ENCODE assay signal across 20 cellular contexts in the genomic region with DNA sequence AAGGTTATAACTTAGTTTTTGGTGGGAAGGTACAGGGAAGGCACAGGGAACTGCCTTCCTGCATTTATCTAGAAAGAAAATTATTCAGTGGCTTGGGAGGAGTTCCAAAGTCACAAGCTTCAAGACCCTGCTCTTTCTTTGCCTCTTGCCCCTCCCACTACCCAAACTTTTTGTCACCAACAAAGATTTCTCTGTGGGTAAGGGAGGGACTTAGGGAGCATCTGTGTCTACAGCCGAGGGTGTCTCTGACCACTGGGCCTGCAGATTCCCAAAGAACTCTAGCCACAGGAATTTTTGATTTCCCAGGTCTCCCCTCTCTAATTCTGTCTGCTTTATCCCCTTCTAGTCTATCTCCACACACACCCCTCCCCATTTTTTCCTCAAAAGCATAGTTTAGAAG. TPM values are rescaled to one million over a fixed set of nuclear protein-coding genes. Genes with fewer than 3 reads are reported as not detected.
DNase-seq lines count a peak whose midpoint lies in the region; ATAC-seq, FAIRE-seq and TF ChIP-seq lines count a peak whose summit lies in the region.
"Had no signal": no experiment of that assay in that cellular context is flagged by ENCODE, and none has a peak within 500 bp of the region (broad histone marks: within the 10 kb centered on the region; RNA-seq: fewer than 3 reads in every experiment).

No MANE protein-coding gene starts in this region.

- no peak for TF ChIP-seq EP300 in K562 (IDR thresholded peaks at IDR 0.05; ENCODE audit: low read length)

- peaks cover 0 to 7% of the 10 kb centered on the region in 2 experiments; a peak in 2 of 5 replicates for H3K4me1 ChIP-seq in K562 (replicated peaks in 1 of 2; ENCODE audit: control insufficient read depth in 2 of 2, insufficient read depth in 2 of 2, low read length in 2 of 2)
- H3K4me1 ChIP-seq in parathyroid adenoma = no peaks in the 10 kb centered on the region
- H3K4me1 ChIP-seq: A549 had no signal

- POLR2A ChIA-PET in activated CD4-positive, alpha-beta T cell treated with anti-CD3 and anti-CD28 coated beads, Interleukin-2, amount 10 ng/mL, durations not matched to agents 7 days and 5 days (lab: Charles Lee) = no interaction called here
- POLR2A ChIA-PET in K562 (lab: Yijun Ruan, JAX) = no interaction called here

- H2AFZ ChIP-seq in K562 (ENCODE audit: low read depth, low read length) (0 out of 2 replicates have a peak overlapping the region, but pooled peaks have one; percentile 51), parathyroid adenoma (no peak overlapping the region)

- no peak overlapping the region for H3K4me3 Mint-ChIP-seq in activated CD4-positive, alpha-beta T cell treated with anti-CD3 and anti-CD28 coated beads, Interleukin-2, amount 10 ng/mL, durations not matched to agents 7 days and 5 days
- no peak overlapping the region for H3K4me3 Mint-ChIP-seq in HFFc6
- H3K4me3 Mint-ChIP-seq: activated naive CD8-positive, alpha-beta T cell had no signal

- peaks cover 54% of the 10 kb centered on the region for H3K4me1 Mint-ChIP-seq in activated CD4-positive, alpha-beta T cell treated with anti-CD3 and anti-CD28 coated beads, Interleukin-2, amount 10 ng/mL, durations not matched to agents 7 days and 5 days
- H3K4me1 Mint-ChIP-seq in HFFc6 (ENCODE audit: low read depth) = peaks cover 42% of the 10 kb centered on the region

- H3K27ac ChIP-seq in K562 (ENCODE audit: extremely low read depth, low read depth, low read length) = no peak overlapping the region
- peak overlapping the region; percentile 47 for H3K27ac ChIP-seq in parathyroid adenoma
- H3K27ac ChIP-seq: A549, epithelial cell of prostate had no signal

- TF ChIP-seq CTCF in HFFc6 (IDR thresholded peaks at IDR 0.05) (no peak), K562 (IDR thresholded peaks at IDR 0.05 in 2 of 3, conservative IDR thresholded peaks at IDR 0.05 in 1 of 3; ENCODE audit: insufficient read depth in 2 of 3, low read depth in 1 of 3, low read length in 3 of 3) (no peak), parathyroid adenoma (IDR thresholded peaks at IDR 0.05) (no peak)

- intact Hi-C loops in K562 (cut with micrococcal nuclease) = no loop called here

- no peak overlapping the region for H3K4me3 ChIP-seq in K562
- H3K4me3 ChIP-seq in parathyroid adenoma (ENCODE audit: low read depth, low read length) = no peak overlapping the region
- H3K4me3 ChIP-seq: A549 had no signal

- no peaks in the 10 kb centered on the region for H3K27me3 Mint-ChIP-seq in activated CD4-positive, alpha-beta T cell treated with anti-CD3 and anti-CD28 coated beads, Interleukin-2, amount 10 ng/mL, durations not matched to agents 7 days and 5 days
- no peaks in the 10 kb centered on the region; the same call in 1 of the 2 replicates for H3K27me3 Mint-ChIP-seq in HFFc6 (ENCODE audit: insufficient read depth)
- H3K27me3 Mint-ChIP-seq: activated naive CD8-positive, alpha-beta T cell had no signal

- H3K27ac Mint-ChIP-seq in activated CD4-positive, alpha-beta T cell treated with anti-CD3 and anti-CD28 coated beads, Interleukin-2, amount 10 ng/mL, durations not matched to agents 7 days and 5 days = peak overlapping the region; percentile 92
- H3K27ac Mint-ChIP-seq in HFFc6 = peak overlapping the region; percentile 88

- no peaks in the 10 kb centered on the region for H3K9me1 ChIP-seq in K562 (ENCODE audit: control insufficient read depth, insufficient read depth, low read length)

- no peak for TF ChIP-seq RAD21 in K562 (CRISPR knock-in tag; conservative IDR thresholded peaks at IDR 0.05 in 1 of 2, IDR thresholded peaks at IDR 0.05 in 1 of 2)

- no TSS peak for BruUV-seq in K562 (replicated peaks; lab: Mats Ljungman, UMichigan)

- peak overlapping the region in 1 of 2 experiments; percentile 53; a peak in 1 of 4 replicates for H3K9ac ChIP-seq in K562 (ENCODE audit: insufficient read depth in 1 of 2, low read depth in 2 of 2, low read length in 2 of 2)
- H3K9ac ChIP-seq in parathyroid adenoma = no peak overlapping the region

- H3K79me2 ChIP-seq in K562 (ENCODE audit: control insufficient read depth, insufficient read depth, low read length) (no peaks in the 10 kb centered on the region), parathyroid adenoma (no peaks in the 10 kb centered on the region)

- H3K36me3 Mint-ChIP-seq in activated CD4-positive, alpha-beta T cell treated with anti-CD3 and anti-CD28 coated beads, Interleukin-2, amount 10 ng/mL, durations not matched to agents 7 days and 5 days (ENCODE audit: low read depth) = no peaks in the 10 kb centered on the region
- H3K36me3 Mint-ChIP-seq in HFFc6 (ENCODE audit: low read depth) = no peaks in the 10 kb centered on the region
- H3K36me3 Mint-ChIP-seq: activated naive CD8-positive, alpha-beta T cell had no signal

- H3K4me2 ChIP-seq in K562 (ENCODE audit: insufficient read depth, low read length) (no peak overlapping the region), parathyroid adenoma (ENCODE audit: low read length) (no peak overlapping the region)
- H3K4me2 ChIP-seq: A549 had no signal

- CTCF ChIA-PET in activated CD4-positive, alpha-beta T cell treated with anti-CD3 and anti-CD28 coated beads, Interleukin-2, amount 10 ng/mL, durations not matched to agents 7 days and 5 days (lab: Charles Lee) = interaction anchor here (0.6 to 1.5 kb wide), 3 partner anchors 14 to 38 kb away, joined by 3 to 4 read pairs (median 4); no protein-coding TSS in a partner anchor
- CTCF ChIA-PET in K562 (lab: Yijun Ruan, JAX; ENCODE audit: low intra/inter-chr PET ratio) = no interaction called here

- ATAC-seq in K562 (no peak), GM19351 (IDR thresholded peaks at IDR 0.05; ENCODE audit: unreplicated experiment) (no peak)
- ATAC-seq: A549 had no signal

- H3K27me3 ChIP-seq in K562 (ENCODE audit: control insufficient read depth in 2 of 2, insufficient read depth in 2 of 2, low read length in 2 of 2) (no peaks in the 10 kb centered on the region), parathyroid adenoma (ENCODE audit: control insufficient read depth, insufficient read depth, low read length) (no peaks in the 10 kb centered on the region)

- WGBS in K562 (ENCODE audit: insufficient coverage, low coverage, missing lambda C conversion rate) = 29% methylated on average over 1 of the region's 1 CpG

- DNase-seq in activated CD4-positive, alpha-beta T cell treated with anti-CD3 and anti-CD28 coated beads, Interleukin-2, amount 10 ng/mL, durations not matched to agents 7 days and 5 days = no peak
- no peak for DNase-seq in activated CD4-positive, alpha-beta T cell treated with anti-CD3 and anti-CD28 coated beads, Interleukin-2, amount 50 U/mL, for 1 hour
- DNase-seq in HFFc6 (no peak), K562 (ENCODE audit: extremely low read depth in 1 of 4, low spot score in 3 of 4) (no peak), SW480 (ENCODE audit: low spot score) (no peak)
- no peak for DNase-seq in stimulated activated CD4-positive, alpha-beta T cell treated with anti-CD3 and anti-CD28 coated beads, Interleukin-2, amount 100 ng/mL, for 48 hours
- DNase-seq: activated CD4-positive, alpha-beta T cell treated with anti-CD3 and anti-CD28 coated beads, Interleukin-2, amount 50 U/mL, for 4 hours; Caco-2; GF-D8; head of caudate nucleus; kidney glomerular epithelial cell; MV-4-11; NCI-H748 treated with DMSO at 0.1 percent for 48 hours; T-helper 9 cell had no signal

- in situ Hi-C loops in K562 (cut with MboI) = no loop called here

- H3K9me3 Mint-ChIP-seq in activated CD4-positive, alpha-beta T cell treated with anti-CD3 and anti-CD28 coated beads, Interleukin-2, amount 10 ng/mL, durations not matched to agents 7 days and 5 days = no peaks in the 10 kb centered on the region
- no peaks in the 10 kb centered on the region for H3K9me3 Mint-ChIP-seq in HFFc6

- H4K20me1 ChIP-seq in K562 (replicated peaks; ENCODE audit: control insufficient read depth, insufficient read depth, low read length) = no peaks in the 10 kb centered on the region

- TF ChIP-seq POLR2A in K562 (conservative IDR thresholded peaks at IDR 0.05) = no peak

- H3K36me3 ChIP-seq in K562 (ENCODE audit: control insufficient read depth, insufficient read depth, low read length) = no peaks in the 10 kb centered on the region
- no peaks in the 10 kb centered on the region for H3K36me3 ChIP-seq in parathyroid adenoma (ENCODE audit: control insufficient read depth, insufficient read depth, low read length)

- FAIRE-seq in K562 (lab: Jason Lieb, UNC) = no peak
- FAIRE-seq: A549 had no signal

- no peaks in the 10 kb centered on the region for H3K9me3 ChIP-seq in K562 (replicated peaks; ENCODE audit: control insufficient read depth, insufficient read depth, low read depth, low read length)
- no peaks in the 10 kb centered on the region for H3K9me3 ChIP-seq in parathyroid adenoma (ENCODE audit: control insufficient read depth, low read length)
- H3K9me3 ChIP-seq: A549, Caco-2 had no signal

RNA-seq across cellular contexts. Expression of a gene that starts 2.1 kb away (rescaled TPM):
- under 1 TPM; 0.45 to 0.73 TPM for total RNA-seq in activated CD4-positive, alpha-beta T cell treated with anti-CD3 and anti-CD28 coated beads, Interleukin-2, amount 10 ng/mL, durations not matched to agents 7 days and 5 days
- under 1 TPM; 0.28 to 0.91 (median 0.83) TPM for total RNA-seq in HFFc6 (2021; fragmentation: NEBNext Ultra II Directional; extraction: Animal tissue kit (Norgen Biotek cat#: 25700))
- total RNA-seq in K562 (2011; cell fraction: chromatin; rRNA removed; ENCODE audit: low replicate concordance) = not detected in 2 replicates
- total RNA-seq in K562 (2011; cell fraction: nucleolus; rRNA removed) = not detected in 2 replicates
- not detected in 2 replicates for total RNA-seq in K562 (2011; cell fraction: nucleoplasm; rRNA removed)
- total RNA-seq in K562 (2014; rRNA removed) (not detected in 2 replicates), K562 (2014; rRNA removed; fragmentation: Illumina TruSeq; extraction: Trizol) (not detected in 2 replicates), K562 (2015; rRNA removed; fragmentation: Illumina TruSeq; extraction: Trizol) (not detected in 2 replicates), K562 (2021) (not detected in 2 replicates)
- polyA plus RNA-seq in K562 (2011; rRNA removed) (0.07 and 0.10 TPM in 2 replicates), K562 (2014; fragmentation: Illumina TruSeq; extraction: Trizol) (not detected in 2 replicates), K562 (2014; fragmentation: Nextera tagmentation; extraction: Ambion mirVana) (under 1 TPM; 0.13 to 0.25 TPM), K562 (2014; rRNA removed) (not detected in 2 replicates)
- polyA plus RNA-seq in K562 (2011; cell fraction: cytosol; rRNA removed) = 0.16 and 0.22 TPM in 2 replicates
- polyA plus RNA-seq in K562 (2011; cell fraction: nucleus; rRNA removed) = 0.26 TPM in 1 of 2 replicates, not detected in the other
- polyA plus RNA-seq in K562 (2012) = 0.12 and 0.19 TPM in 2 replicates
- not detected in 2 replicates for polyA minus RNA-seq in K562 (2011; rRNA and poly(A)+ RNA removed)
- polyA minus RNA-seq in K562 (2011; cell fraction: cytosol; rRNA and poly(A)+ RNA removed) = not detected in 2 replicates
- not detected in 2 replicates for polyA minus RNA-seq in K562 (2011; cell fraction: nucleus; rRNA and poly(A)+ RNA removed)
- total RNA-seq: Caco-2 had no signal
- polyA plus RNA-seq: A549 had no signal

RNA-seq across cellular contexts. Expression of a gene that starts 10.3 kb away (rescaled TPM):
- total RNA-seq in activated CD4-positive, alpha-beta T cell treated with anti-CD3 and anti-CD28 coated beads, Interleukin-2, amount 10 ng/mL, durations not matched to agents 7 days and 5 days = 1 to 10 TPM; 1.1 to 1.2 TPM
- total RNA-seq in HFFc6 (2021; fragmentation: NEBNext Ultra II Directional; extraction: Animal tissue kit (Norgen Biotek cat#: 25700)) = not detected
- total RNA-seq in K562 (2011; cell fraction: chromatin; rRNA removed; ENCODE audit: low replicate concordance) = not detected in 2 replicates
- not detected in 2 replicates for total RNA-seq in K562 (2011; cell fraction: nucleolus; rRNA removed)
- not detected in 2 replicates for total RNA-seq in K562 (2011; cell fraction: nucleoplasm; rRNA removed)
- total RNA-seq in K562 (2014; rRNA removed) = not detected in 2 replicates
- not detected in 2 replicates for total RNA-seq in K562 (2014; rRNA removed; fragmentation: Illumina TruSeq; extraction: Trizol)
- total RNA-seq in K562 (2015; rRNA removed; fragmentation: Illumina TruSeq; extraction: Trizol) = not detected in 2 replicates
- not detected in 2 replicates for total RNA-seq in K562 (2021)
- not detected in 2 replicates for polyA plus RNA-seq in K562 (2011; rRNA removed)
- polyA plus RNA-seq in K562 (2011; cell fraction: cytosol; rRNA removed) = not detected in 2 replicates
- polyA plus RNA-seq in K562 (2011; cell fraction: nucleus; rRNA removed) = not detected in 2 replicates
- 0.04 TPM in 1 of 2 replicates, not detected in the other for polyA plus RNA-seq in K562 (2012)
- polyA plus RNA-seq in K562 (2014; fragmentation: Illumina TruSeq; extraction: Trizol) = not detected in 2 replicates
- polyA plus RNA-seq in K562 (2014; fragmentation: Nextera tagmentation; extraction: Ambion mirVana) = not detected
- not detected in 2 replicates for polyA plus RNA-seq in K562 (2014; rRNA removed)
- polyA minus RNA-seq in K562 (2011; rRNA and poly(A)+ RNA removed) = not detected in 2 replicates
- not detected in 2 replicates for polyA minus RNA-seq in K562 (2011; cell fraction: cytosol; rRNA and poly(A)+ RNA removed)
- not detected in 2 replicates for polyA minus RNA-seq in K562 (2011; cell fraction: nucleus; rRNA and poly(A)+ RNA removed)
- total RNA-seq: Caco-2, renal cortical epithelial cell had no signal
- polyA plus RNA-seq: A549 had no signal

RNA-seq across cellular contexts. Expression of a gene that starts 21.1 kb away (rescaled TPM):
- 1 to 10 TPM; 4.5 to 6.8 TPM for total RNA-seq in activated CD4-positive, alpha-beta T cell treated with anti-CD3 and anti-CD28 coated beads, Interleukin-2, amount 10 ng/mL, durations not matched to agents 7 days and 5 days
- 10 to 100 TPM; 14.3 to 19.9 (median 18.2) TPM for total RNA-seq in HFFc6 (2021; fragmentation: NEBNext Ultra II Directional; extraction: Animal tissue kit (Norgen Biotek cat#: 25700))
- total RNA-seq in K562 (2011; cell fraction: chromatin; rRNA removed; ENCODE audit: low replicate concordance) = 2.3 and 4.5 TPM in 2 replicates
- total RNA-seq in K562 (2011; cell fraction: nucleolus; rRNA removed) = 0.79 and 1.3 TPM in 2 replicates
- total RNA-seq in K562 (2011; cell fraction: nucleoplasm; rRNA removed) = 3.1 and 3.3 TPM in 2 replicates
- total RNA-seq in K562 (2014; rRNA removed) (1.5 and 2.1 TPM in 2 replicates), K562 (2014; rRNA removed; fragmentation: Illumina TruSeq; extraction: Trizol) (7.3 TPM in 2 replicates), K562 (2015; rRNA removed; fragmentation: Illumina TruSeq; extraction: Trizol) (2.8 and 4.9 TPM in 2 replicates), K562 (2021) (5.0 and 7.5 TPM in 2 replicates)
- polyA plus RNA-seq in K562 (2011; rRNA removed) (5.4 and 8.7 TPM in 2 replicates), K562 (2014; fragmentation: Illumina TruSeq; extraction: Trizol) (8.4 and 8.7 TPM in 2 replicates), K562 (2014; fragmentation: Nextera tagmentation; extraction: Ambion mirVana) (10 to 100 TPM in 1 of 2 experiments, 1 to 10 TPM in 1; 7.7 to 13.3 TPM), K562 (2014; rRNA removed) (6.2 and 10.9 TPM in 2 replicates)
- 2.0 and 4.2 TPM in 2 replicates for polyA plus RNA-seq in K562 (2011; cell fraction: cytosol; rRNA removed)
- 1.1 and 1.4 TPM in 2 replicates for polyA plus RNA-seq in K562 (2011; cell fraction: nucleus; rRNA removed)
- polyA plus RNA-seq in K562 (2012) = 5.5 and 6.8 TPM in 2 replicates
- polyA minus RNA-seq in K562 (2011; rRNA and poly(A)+ RNA removed) = 2.5 and 5.2 TPM in 2 replicates
- polyA minus RNA-seq in K562 (2011; cell fraction: cytosol; rRNA and poly(A)+ RNA removed) = 1.8 and 2.4 TPM in 2 replicates
- polyA minus RNA-seq in K562 (2011; cell fraction: nucleus; rRNA and poly(A)+ RNA removed) = 0.40 and 0.89 TPM in 2 replicates

RNA-seq across cellular contexts. Expression of a gene that starts 22.1 kb away (rescaled TPM):
- total RNA-seq in activated CD4-positive, alpha-beta T cell treated with anti-CD3 and anti-CD28 coated beads, Interleukin-2, amount 10 ng/mL, durations not matched to agents 7 days and 5 days = 100 to 1,000 TPM; 175 TPM
- total RNA-seq in HFFc6 (2021; fragmentation: NEBNext Ultra II Directional; extraction: Animal tissue kit (Norgen Biotek cat#: 25700)) = 10 to 100 TPM; 68.8 to 99.6 (median 87.9) TPM
- 37.8 and 111 TPM in 2 replicates for total RNA-seq in K562 (2011; cell fraction: chromatin; rRNA removed; ENCODE audit: low replicate concordance)
- total RNA-seq in K562 (2011; cell fraction: nucleolus; rRNA removed) = 91.5 and 121 TPM in 2 replicates
- 66.2 and 70.2 TPM in 2 replicates for total RNA-seq in K562 (2011; cell fraction: nucleoplasm; rRNA removed)
- total RNA-seq in K562 (2014; rRNA removed) (59.9 and 71.9 TPM in 2 replicates), K562 (2014; rRNA removed; fragmentation: Illumina TruSeq; extraction: Trizol) (20.1 and 24.9 TPM in 2 replicates), K562 (2015; rRNA removed; fragmentation: Illumina TruSeq; extraction: Trizol) (44.7 and 44.8 TPM in 2 replicates), K562 (2021) (64.2 and 69.1 TPM in 2 replicates)
- polyA plus RNA-seq in K562 (2011; rRNA removed) (31.0 and 58.9 TPM in 2 replicates), K562 (2014; fragmentation: Illumina TruSeq; extraction: Trizol) (64.7 and 74.0 TPM in 2 replicates), K562 (2014; fragmentation: Nextera tagmentation; extraction: Ambion mirVana) (10 to 100 TPM; 20.8 to 23.3 TPM), K562 (2014; rRNA removed) (61.4 and 66.1 TPM in 2 replicates)
- polyA plus RNA-seq in K562 (2011; cell fraction: cytosol; rRNA removed) = 54.5 and 93.0 TPM in 2 replicates
- polyA plus RNA-seq in K562 (2011; cell fraction: nucleus; rRNA removed) = 188 and 261 TPM in 2 replicates
- polyA plus RNA-seq in K562 (2012) = 110 and 213 TPM in 2 replicates
- polyA minus RNA-seq in K562 (2011; rRNA and poly(A)+ RNA removed) = 19.9 and 21.4 TPM in 2 replicates
- polyA minus RNA-seq in K562 (2011; cell fraction: cytosol; rRNA and poly(A)+ RNA removed) = 54.2 and 55.1 TPM in 2 replicates
- polyA minus RNA-seq in K562 (2011; cell fraction: nucleus; rRNA and poly(A)+ RNA removed) = 36.5 and 43.1 TPM in 2 replicates
- total RNA-seq: Caco-2 had no signal

RNA-seq across cellular contexts. Expression of a gene that starts 56.6 kb away (rescaled TPM):
- total RNA-seq in activated CD4-positive, alpha-beta T cell treated with anti-CD3 and anti-CD28 coated beads, Interleukin-2, amount 10 ng/mL, durations not matched to agents 7 days and 5 days = 1 to 10 TPM; 5.5 to 7.2 TPM
- total RNA-seq in HFFc6 (2021; fragmentation: NEBNext Ultra II Directional; extraction: Animal tissue kit (Norgen Biotek cat#: 25700)) = 1 to 10 TPM; 4.0 to 6.9 (median 5.2) TPM
- total RNA-seq in K562 (2011; cell fraction: chromatin; rRNA removed; ENCODE audit: low replicate concordance) = 13.3 and 27.5 TPM in 2 replicates
- total RNA-seq in K562 (2011; cell fraction: nucleolus; rRNA removed) = 19.8 and 20.0 TPM in 2 replicates
- total RNA-seq in K562 (2011; cell fraction: nucleoplasm; rRNA removed) = 14.7 and 17.5 TPM in 2 replicates
- total RNA-seq in K562 (2014; rRNA removed) = 10.7 and 12.6 TPM in 2 replicates
- 9.3 and 9.6 TPM in 2 replicates for total RNA-seq in K562 (2014; rRNA removed; fragmentation: Illumina TruSeq; extraction: Trizol)
- 5.8 and 7.2 TPM in 2 replicates for total RNA-seq in K562 (2015; rRNA removed; fragmentation: Illumina TruSeq; extraction: Trizol)
- 6.0 and 8.0 TPM in 2 replicates for total RNA-seq in K562 (2021)
- polyA plus RNA-seq in K562 (2011; rRNA removed) = 4.9 and 7.4 TPM in 2 replicates
- 1.4 and 1.9 TPM in 2 replicates for polyA plus RNA-seq in K562 (2011; cell fraction: cytosol; rRNA removed)
- 5.4 and 7.1 TPM in 2 replicates for polyA plus RNA-seq in K562 (2011; cell fraction: nucleus; rRNA removed)
- 10.1 and 11.8 TPM in 2 replicates for polyA plus RNA-seq in K562 (2012)
- 10.2 and 10.4 TPM in 2 replicates for polyA plus RNA-seq in K562 (2014; fragmentation: Illumina TruSeq; extraction: Trizol)
- 1 to 10 TPM; 4.1 to 4.6 TPM for polyA plus RNA-seq in K562 (2014; fragmentation: Nextera tagmentation; extraction: Ambion mirVana)
- 9.9 and 14.4 TPM in 2 replicates for polyA plus RNA-seq in K562 (2014; rRNA removed)
- polyA minus RNA-seq in K562 (2011; rRNA and poly(A)+ RNA removed) = 4.3 and 5.1 TPM in 2 replicates
- 1.4 TPM in 1 of 2 replicates, not detected in the other for polyA minus RNA-seq in K562 (2011; cell fraction: cytosol; rRNA and poly(A)+ RNA removed)
- polyA minus RNA-seq in K562 (2011; cell fraction: nucleus; rRNA and poly(A)+ RNA removed) = 2.8 and 4.1 TPM in 2 replicates
